1 cellular context compared by ENCODE assay signal in genomic region chr10:43127447-43127846, GRCh38.
TF ChIP-seq lines count a peak whose summit lies in the region.

No MANE protein-coding gene starts in this region.

TF ChIP-seq in IMR-90, 13 proteins besides CTCF, POLR2A, EP300 and RAD21:
- TF ChIP-seq BHLHE40 (IDR thresholded peaks at IDR 0.05; ENCODE audit: low read depth, low read length), result no peak
- no peak for TF ChIP-seq SMC3 (IDR thresholded peaks at IDR 0.05; ENCODE audit: low read depth, low read length)
- TF ChIP-seq, protein P1, sequence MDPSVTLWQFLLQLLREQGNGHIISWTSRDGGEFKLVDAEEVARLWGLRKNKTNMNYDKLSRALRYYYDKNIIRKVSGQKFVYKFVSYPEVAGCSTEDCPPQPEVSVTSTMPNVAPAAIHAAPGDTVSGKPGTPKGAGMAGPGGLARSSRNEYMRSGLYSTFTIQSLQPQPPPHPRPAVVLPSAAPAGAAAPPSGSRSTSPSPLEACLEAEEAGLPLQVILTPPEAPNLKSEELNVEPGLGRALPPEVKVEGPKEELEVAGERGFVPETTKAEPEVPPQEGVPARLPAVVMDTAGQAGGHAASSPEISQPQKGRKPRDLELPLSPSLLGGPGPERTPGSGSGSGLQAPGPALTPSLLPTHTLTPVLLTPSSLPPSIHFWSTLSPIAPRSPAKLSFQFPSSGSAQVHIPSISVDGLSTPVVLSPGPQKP (IDR thresholded peaks at IDR 0.05; ENCODE audit: borderline replicate concordance, low read depth, low read length), result no peak
- no peak for TF ChIP-seq MAFK (IDR thresholded peaks at IDR 0.05; ENCODE audit: low read depth, low read length)
- TF ChIP-seq RCOR1 (IDR thresholded peaks at IDR 0.05; ENCODE audit: insufficient replicate concordance, low read length), result no peak
- TF ChIP-seq MXI1 (IDR thresholded peaks at IDR 0.05; ENCODE audit: borderline replicate concordance, low read depth, low read length), result no peak
- TF ChIP-seq CEBPB (IDR thresholded peaks at IDR 0.05; ENCODE audit: low read depth, low read length), result no peak
